In genomic region chr6:125910518-125910917, GRCh38 we compare ENCODE assay signal across 9 cellular contexts. TPM values are rescaled to one million over a fixed set of nuclear protein-coding genes. Genes with fewer than 3 reads are reported as not detected.
DNase-seq lines count a peak whose midpoint lies in the region; ATAC-seq, FAIRE-seq and TF ChIP-seq lines count a peak whose summit lies in the region.
"Had no signal": no experiment of that assay in that cellular context is flagged by ENCODE, and none has a peak within 500 bp of the region (broad histone marks: within the 10 kb centered on the region; RNA-seq: fewer than 3 reads in every experiment).

No MANE protein-coding gene starts in this region.

- peak; percentile 98 for ATAC-seq in GM21717 (IDR thresholded peaks at IDR 0.05; ENCODE audit: unreplicated experiment)

- DNase-seq in GM18507 (ENCODE audit: extremely low spot score, insufficient read length, low read depth) (peak; percentile 42), M059J (ENCODE audit: low read depth) (peak; percentile 67), fibroblast of villous mesenchyme (ENCODE audit: low read depth) (peak; percentile 78), testis (no peak), HT-29 (ENCODE audit: low spot score) (no peak), NCI-H2227 (lab: John Stamatoyannopoulos, UW; ENCODE audit: unreplicated experiment) (no peak), hepatic stellate cell (ENCODE audit: low spot score) (no peak)

- no peaks in the 10 kb centered on the region for H3K4me1 ChIP-seq in testis

- FAIRE-seq in GM18507 (lab: Jason Lieb, UNC) = peak; percentile 75

- WGBS in testis, 2 donors = 69 to 82% methylated on average over 3 of the region's 3 CpGs

- no peaks in the 10 kb centered on the region for H3K27me3 ChIP-seq in testis

- H3K4me3 ChIP-seq in fibroblast of villous mesenchyme (ENCODE audit: low read depth, low read length) = no peak overlapping the region
- H3K4me3 ChIP-seq in testis = no peak overlapping the region
- H3K4me3 ChIP-seq: HAP-1 had no signal

- H3K36me3 ChIP-seq in testis (ENCODE audit: low read depth, missing control alignments) = no peaks in the 10 kb centered on the region
- H3K36me3 ChIP-seq: HAP-1 had no signal

- no peak for TF ChIP-seq POLR2A in testis (IDR thresholded peaks at IDR 0.05)

- intact Hi-C loops in testis (cut with DNase I; ENCODE audit: low total_unique reads) = no loop called here

- no peak overlapping the region for H3K27ac ChIP-seq in testis

- TF ChIP-seq CTCF in fibroblast of villous mesenchyme (IDR thresholded peaks at IDR 0.05; ENCODE audit: insufficient read depth, low read depth, low read length) = no peak
- TF ChIP-seq CTCF in testis (IDR thresholded peaks at IDR 0.05) = no peak

- H3K9me3 ChIP-seq in testis = no peaks in the 10 kb centered on the region
- H3K9me3 ChIP-seq: HAP-1 had no signal

RNA-seq across cellular contexts. Expression of gene HINT3, which starts 46.1 kb away (rescaled TPM):
- total RNA-seq in M059J (2014; rRNA removed; shearing (Covaris generic)) = 14.3 and 23.6 TPM in 2 replicates
- total RNA-seq in fibroblast of villous mesenchyme (14.5 and 23.3 TPM in 2 replicates), testis (10 to 100 TPM; 19.0 to 22.5 TPM)
- 24.8 TPM for polyA plus RNA-seq in testis (ENCODE audit: insufficient read depth, low read depth, low replicate concordance)
- total RNA-seq in HT-29 (2014; rRNA removed; shearing (Covaris generic)) = 7.1 and 8.9 TPM in 2 replicates

Comparison
In these comparisons a context has a peak if more than half of its experiments do, and no peak if none do; other contexts are left out.
1. DNase-seq: peak in GM18507 (single experiment), M059J (single experiment) and fibroblast of villous mesenchyme (single experiment); none in testis (single experiment), HT-29 (single experiment), NCI-H2227 (single experiment) and hepatic stellate cell (single experiment).